8 cellular contexts compared by ENCODE assay signal in genomic region chr3:132038198-132038825, GRCh38. TPM values are rescaled to one million over a fixed set of nuclear protein-coding genes. Genes with fewer than 3 reads are reported as not detected.
A peak's percentile ranks its signal among the peaks of the same experiment; 100 is the strongest.
DNase-seq lines count a peak whose midpoint lies in the region; ATAC-seq and TF ChIP-seq lines count a peak whose summit lies in the region.

No MANE protein-coding gene starts in this region.

- in situ Hi-C loops in Caki2 (cut with HindIII; ENCODE audit: low pct_unique_long_range_greater_than_20kb, low sequenced_read_pairs): no loop called here

- peaks cover 0 to 3% of the 10 kb centered on the region in 2 donors for H3K9me3 Mint-ChIP-seq in natural killer cell
- H3K9me3 Mint-ChIP-seq in effector memory CD8-positive, alpha-beta T cell: peaks cover 0 to 3% of the 10 kb centered on the region in 2 donors

- H3K36me3 Mint-ChIP-seq in natural killer cell: no peaks in the 10 kb centered on the region
- no peaks in the 10 kb centered on the region for H3K36me3 Mint-ChIP-seq in effector memory CD8-positive, alpha-beta T cell (ENCODE audit: insufficient read depth)

- peaks cover 0 to 6% of the 10 kb centered on the region in 2 donors for H3K4me1 Mint-ChIP-seq in natural killer cell
- peaks cover 4% of the 10 kb centered on the region in 2 donors for H3K4me1 Mint-ChIP-seq in effector memory CD8-positive, alpha-beta T cell (ENCODE audit: low read depth in 2 of 2)

- peak; percentile 60 for TF ChIP-seq CTCF in hepatocyte (IDR thresholded peaks at IDR 0.05; ENCODE audit: poor library complexity)
- TF ChIP-seq CTCF in natural killer cell (IDR thresholded peaks at IDR 0.05): no peak

- no peaks in the 10 kb centered on the region for H3K79me2 ChIP-seq in hepatocyte

- no peak overlapping the region for H3K4me3 ChIP-seq in hepatocyte

- ATAC-seq in natural killer cell: no peak
- ATAC-seq in GM18868 (IDR thresholded peaks at IDR 0.05; ENCODE audit: unreplicated experiment): no peak
- ATAC-seq in effector memory CD8-positive, alpha-beta T cell (replicated peaks): no peak
- no peak for ATAC-seq in GM18870 (IDR thresholded peaks at IDR 0.05; ENCODE audit: unreplicated experiment)

- 0% methylated on average over 1 of the region's 1 CpG for WGBS in hepatocyte (ENCODE audit: low lambda C conversion rate, missing lambda C conversion rate)

- DNase-seq in Caki2 (ENCODE audit: low read depth): peak; percentile 31
- DNase-seq in HuH-7 (ENCODE audit: low spot score): peak; percentile 41
- peak; percentile 8 for DNase-seq in RPMI7951 (ENCODE audit: low read depth)
- peak; percentile 48 for DNase-seq in hepatocyte (ENCODE audit: low spot score)
- DNase-seq in natural killer cell: no peak
- no peak for DNase-seq in effector memory CD8-positive, alpha-beta T cell

- peaks cover 39% of the 10 kb centered on the region for H3K27me3 ChIP-seq in hepatocyte

- peaks cover 20 to 35% of the 10 kb centered on the region in 2 donors for H3K27me3 Mint-ChIP-seq in natural killer cell (ENCODE audit: low read depth in 2 of 2)
- H3K27me3 Mint-ChIP-seq in effector memory CD8-positive, alpha-beta T cell: peaks cover 41 to 59% of the 10 kb centered on the region in 2 donors

- H3K9me3 ChIP-seq in hepatocyte (ENCODE audit: low read depth): no peaks in the 10 kb centered on the region

- no peak overlapping the region for H2AFZ ChIP-seq in hepatocyte

- no peaks in the 10 kb centered on the region for H3K4me1 ChIP-seq in hepatocyte (ENCODE audit: insufficient read depth)

- no peaks in the 10 kb centered on the region for H3K36me3 ChIP-seq in hepatocyte (replicated peaks; ENCODE audit: insufficient read depth, low read depth)

- no peak overlapping the region for H3K4me3 Mint-ChIP-seq in natural killer cell
- no peak overlapping the region for H3K4me3 Mint-ChIP-seq in effector memory CD8-positive, alpha-beta T cell

- no peak overlapping the region for H3K4me2 ChIP-seq in hepatocyte

- intact Hi-C loops in natural killer cell (cut with micrococcal nuclease): loop anchor here (10.0 kb wide), 1 partner anchor 984 kb away; no protein-coding TSS in a partner anchor

- H3K27ac ChIP-seq in hepatocyte: no peak overlapping the region

- no peak overlapping the region for H3K27ac Mint-ChIP-seq in natural killer cell
- no peak overlapping the region for H3K27ac Mint-ChIP-seq in effector memory CD8-positive, alpha-beta T cell

- no peaks in the 10 kb centered on the region for H4K20me1 ChIP-seq in hepatocyte (ENCODE audit: insufficient read depth, poor library complexity, severe bottlenecking)

- no peaks in the 10 kb centered on the region for H3K9me2 ChIP-seq in hepatocyte (replicated peaks; ENCODE audit: insufficient read depth)

RNA-seq across cellular contexts. Expression of gene CPNE4, which starts 3.5 kb away (rescaled TPM):
- 0.27 and 0.96 TPM in 2 replicates for total RNA-seq in Caki2 (2014; rRNA removed; shearing (Covaris generic); ENCODE audit: low replicate concordance)
- 0.48 TPM in 1 of 2 replicates, not detected in the other for total RNA-seq in RPMI7951 (2014; rRNA removed; shearing (Covaris generic))
- 0.37 and 1.8 TPM in 2 replicates for total RNA-seq in hepatocyte
- polyA plus RNA-seq in hepatocyte: 0.52 and 0.95 TPM in 2 replicates
- total RNA-seq in natural killer cell: not detected

Comparison
In these comparisons a context has a peak if more than half of its experiments do, and no peak if none do; other contexts are left out.
1. DNase-seq: peak in Caki2 (single experiment), HuH-7 (single experiment), RPMI7951 (single experiment) and hepatocyte (single experiment); none in natural killer cell (single experiment) and effector memory CD8-positive, alpha-beta T cell (0 of 3).